Comparison of ENCODE assay signal across 20 cellular contexts in genomic region chr11:10607462-10607861, GRCh38. TPM values are rescaled to one million over a fixed set of nuclear protein-coding genes. Genes with fewer than 3 reads are reported as not detected.
DNase-seq lines count a peak whose midpoint lies in the region; ATAC-seq, FAIRE-seq and TF ChIP-seq lines count a peak whose summit lies in the region.
"Had no signal": no experiment of that assay in that cellular context is flagged by ENCODE, and none has a peak within 500 bp of the region (broad histone marks: within the 10 kb centered on the region; RNA-seq: fewer than 3 reads in every experiment).

No MANE protein-coding gene starts in this region.

- H3K4me3 Mint-ChIP-seq in type B pancreatic cell = peak overlapping the region; percentile 44
- H3K4me3 Mint-ChIP-seq: activated naive CD4-positive, alpha-beta T cell treated with anti-CD3 and anti-CD28 coated beads, Interleukin-2, amount 10 ng/mL, durations not matched to agents 7 days and 5 days; stimulated activated naive CD8-positive, alpha-beta T cell treated with anti-CD3 and anti-CD28 coated beads, Interleukin-15, amount 100 ng/mL, for 72 hours had no signal

- 45% methylated on average over 2 of the region's 6 CpGs for WGBS in esophagus muscularis mucosa
- WGBS in small intestine, 3 donors = 43 to 54% (median 52%) methylated on average over 6 of the region's 6 CpGs

- no TSS peak for BruUV-seq in Panc1 (replicated peaks; lab: Mats Ljungman, UMichigan)

- ATAC-seq in Panc1 (0 out of 2 replicates have a peak, but pooled peaks have one; percentile 24), GM19023 (IDR thresholded peaks at IDR 0.05; ENCODE audit: unreplicated experiment) (no peak)

- no peaks in the 10 kb centered on the region; the same call in 1 of the 2 replicates for H3K36me3 ChIP-seq in Panc1 (ENCODE audit: control insufficient read depth, insufficient read depth, low read length)
- peaks cover 0 to 75% (median 38%) of the 10 kb centered on the region in 4 donors for H3K36me3 ChIP-seq in esophagus muscularis mucosa
- peaks cover 62% of the 10 kb centered on the region for H3K36me3 ChIP-seq in muscle layer of colon (ENCODE audit: insufficient read depth, low read length)
- H3K36me3 ChIP-seq in small intestine (ENCODE audit: control insufficient read depth in 2 of 2, insufficient read depth in 2 of 2, low read length in 2 of 2) = no peaks in the 10 kb centered on the region
- no peaks in the 10 kb centered on the region for H3K36me3 ChIP-seq in osteoblast (ENCODE audit: insufficient read depth, low read length)
- H3K36me3 ChIP-seq: brain microvascular endothelial cell, prostate gland had no signal

- POLR2A ChIA-PET in Panc1 (lab: Charles Lee) = no interaction called here

- CTCF ChIA-PET in Panc1 (lab: Charles Lee) = no interaction called here

- H3K4me1 Mint-ChIP-seq in type B pancreatic cell (ENCODE audit: unreplicated experiment) = peaks cover 23% of the 10 kb centered on the region
- H3K4me1 Mint-ChIP-seq: stimulated activated naive CD8-positive, alpha-beta T cell treated with anti-CD3 and anti-CD28 coated beads, Interleukin-15, amount 100 ng/mL, for 72 hours had no signal

- H3K4me3 ChIP-seq in Panc1 (ENCODE audit: low read depth in 2 of 2, low read length in 2 of 2) = no peak overlapping the region
- H3K4me3 ChIP-seq in esophagus muscularis mucosa = no peak overlapping the region
- no peak overlapping the region for H3K4me3 ChIP-seq in muscle layer of colon (ENCODE audit: low read depth in 1 of 2, low read length in 2 of 2)
- no peak overlapping the region for H3K4me3 ChIP-seq in small intestine (ENCODE audit: low read depth in 1 of 2, low read length in 2 of 2)
- no peak overlapping the region for H3K4me3 ChIP-seq in osteoblast (ENCODE audit: insufficient read depth, low read length)
- H3K4me3 ChIP-seq: prostate gland had no signal

- H3K27me3 Mint-ChIP-seq in type B pancreatic cell = no peaks in the 10 kb centered on the region

- no peaks in the 10 kb centered on the region for H3K9me3 Mint-ChIP-seq in type B pancreatic cell
- H3K9me3 Mint-ChIP-seq: activated naive CD4-positive, alpha-beta T cell treated with anti-CD3 and anti-CD28 coated beads, Interleukin-2, amount 10 ng/mL, durations not matched to agents 7 days and 5 days; stimulated activated naive CD8-positive, alpha-beta T cell treated with anti-CD3 and anti-CD28 coated beads, Interleukin-15, amount 100 ng/mL, for 72 hours had no signal

- H3K4me1 ChIP-seq in Panc1 (ENCODE audit: control insufficient read depth, insufficient read depth, low read length) (no peaks in the 10 kb centered on the region), esophagus muscularis mucosa (peaks cover 27 to 82% (median 63%) of the 10 kb centered on the region in 4 donors), muscle layer of colon (ENCODE audit: insufficient read depth, low read length) (peaks cover 21% of the 10 kb centered on the region), small intestine (ENCODE audit: control insufficient read depth in 2 of 2, insufficient read depth in 1 of 2, low read depth in 1 of 2, low read length in 1 of 2) (no peaks in the 10 kb centered on the region), osteoblast (ENCODE audit: insufficient read depth, low read length) (peaks cover 38% of the 10 kb centered on the region)
- H3K4me1 ChIP-seq: prostate gland had no signal

- FAIRE-seq in small intestine (lab: Jason Lieb, UNC) = no peak

- no peak for TF ChIP-seq POLR2A in esophagus muscularis mucosa (IDR thresholded peaks at IDR 0.05; ENCODE audit: low read depth)

- H3K27ac ChIP-seq in Panc1 (ENCODE audit: low read length) (no peak overlapping the region), esophagus muscularis mucosa (replicated peaks in 1 of 4) (peak overlapping the region; percentile 80 to 85 (median 83)), muscle layer of colon (ENCODE audit: low read depth, low read length) (peak overlapping the region; percentile 46), small intestine (ENCODE audit: low read depth in 1 of 2, low read length in 1 of 2) (peak overlapping the region in 1 of 2 donors; percentile 58), osteoblast (ENCODE audit: low read depth, low read length) (no peak overlapping the region)
- H3K27ac ChIP-seq: prostate gland had no signal

- no peaks in the 10 kb centered on the region for H3K79me2 ChIP-seq in osteoblast (ENCODE audit: insufficient read depth, low read length)

- H4K20me1 ChIP-seq in osteoblast (ENCODE audit: insufficient read depth, low read length) = no peaks in the 10 kb centered on the region

- DNase-seq in Panc1 (ENCODE audit: low read depth, low spot score) (no peak), esophagus muscularis mucosa (ENCODE audit: extremely low spot score) (peak; percentile 90), type B pancreatic cell (ENCODE audit: extremely low spot score, unreplicated experiment) (no peak), small intestine (no peak), osteoblast (ENCODE audit: insufficient read length, low spot score, missing footprints) (no peak)
- DNase-seq: activated CD4-positive, alpha-beta T cell treated with anti-CD3 and anti-CD28 coated beads for 4 hours; activated naive CD4-positive, alpha-beta T cell treated with anti-CD3 and anti-CD28 coated beads, Interleukin-2, amount 10 ng/mL, durations not matched to agents 7 days and 5 days; brain microvascular endothelial cell; DMS79; MV-4-11; NCI-H2081 treated with DMSO at 0.1 percent for 48 hours; NCI-H524; stimulated activated CD4-positive, alpha-beta T cell treated with anti-CD3 and anti-CD28 coated beads, Interleukin-15, amount 100 ng/mL, for 24 hours; stimulated activated naive CD8-positive, alpha-beta T cell treated with anti-CD3 and anti-CD28 coated beads, Interleukin-15, amount 100 ng/mL, for 72 hours; T-helper 9 cell had no signal

- no peak for TF ChIP-seq EP300 in esophagus muscularis mucosa (IDR thresholded peaks at IDR 0.05)

- intact Hi-C loops in Panc1 (cut with micrococcal nuclease; ENCODE audit: unreplicated experiment) = no loop called here
- intact Hi-C loops in esophagus muscularis mucosa (cut with DNase I) = no loop called here

- peak overlapping the region; percentile 94 for H3K27ac Mint-ChIP-seq in type B pancreatic cell
- H3K27ac Mint-ChIP-seq: activated naive CD4-positive, alpha-beta T cell treated with anti-CD3 and anti-CD28 coated beads, Interleukin-2, amount 10 ng/mL, durations not matched to agents 7 days and 5 days; stimulated activated naive CD8-positive, alpha-beta T cell treated with anti-CD3 and anti-CD28 coated beads, Interleukin-15, amount 100 ng/mL, for 72 hours had no signal

- no peaks in the 10 kb centered on the region for H3K36me3 Mint-ChIP-seq in type B pancreatic cell
- H3K36me3 Mint-ChIP-seq: activated naive CD4-positive, alpha-beta T cell treated with anti-CD3 and anti-CD28 coated beads, Interleukin-2, amount 10 ng/mL, durations not matched to agents 7 days and 5 days had no signal

- H3K9ac ChIP-seq in muscle layer of colon (ENCODE audit: low read length) = no peak overlapping the region

- no peak overlapping the region for H2AFZ ChIP-seq in osteoblast (ENCODE audit: low read length)

- TF ChIP-seq CTCF in Panc1 (IDR thresholded peaks at IDR 0.05) (no peak), esophagus muscularis mucosa (IDR thresholded peaks at IDR 0.05) (no peak), type B pancreatic cell (conservative IDR thresholded peaks at IDR 0.05) (no peak), osteoblast (IDR thresholded peaks at IDR 0.05; ENCODE audit: extremely low read depth, low read depth, low read length) (no peak)

- H3K9me3 ChIP-seq in Panc1 (ENCODE audit: control insufficient read depth, insufficient read depth, low read depth, low read length) (no peaks in the 10 kb centered on the region), esophagus muscularis mucosa (no peaks in the 10 kb centered on the region), muscle layer of colon (ENCODE audit: low read length) (no peaks in the 10 kb centered on the region), small intestine (ENCODE audit: control insufficient read depth, low read depth) (no peaks in the 10 kb centered on the region), osteoblast (ENCODE audit: low read depth, low read length) (no peaks in the 10 kb centered on the region)
- H3K9me3 ChIP-seq: prostate gland had no signal

- H3K4me2 ChIP-seq in osteoblast (ENCODE audit: insufficient read depth, low read length) = no peak overlapping the region

- in situ Hi-C loops in Panc1 (cut with HindIII; ENCODE audit: low pct_unique_long_range_greater_than_20kb, low sequenced_read_pairs) = no loop called here

- peaks cover 39% of the 10 kb centered on the region for H3K27me3 ChIP-seq in Panc1 (ENCODE audit: control insufficient read depth, insufficient read depth, low read length)
- H3K27me3 ChIP-seq in esophagus muscularis mucosa = no peaks in the 10 kb centered on the region
- no peaks in the 10 kb centered on the region for H3K27me3 ChIP-seq in muscle layer of colon (ENCODE audit: control insufficient read depth in 1 of 2, insufficient read depth in 2 of 2, low read length in 2 of 2)
- no peaks in the 10 kb centered on the region for H3K27me3 ChIP-seq in small intestine (ENCODE audit: control insufficient read depth in 2 of 2, insufficient read depth in 2 of 2, low read length in 2 of 2)
- H3K27me3 ChIP-seq in osteoblast (ENCODE audit: insufficient read depth, low read length) = no peaks in the 10 kb centered on the region
- H3K27me3 ChIP-seq: brain microvascular endothelial cell had no signal

RNA-seq across cellular contexts. Expression of gene LYVE1, which starts 39.0 kb away (rescaled TPM):
- total RNA-seq in Panc1 (2021; ENCODE audit: unreplicated experiment) = 0.31 TPM
- not detected for polyA plus RNA-seq in Panc1 (2012; ENCODE audit: insufficient read length)
- 100 to 1,000 TPM in 1 of 4 donors, 10 to 100 TPM in 3; 59.5 to 150 (median 74.3) TPM for total RNA-seq in esophagus muscularis mucosa
- total RNA-seq in type B pancreatic cell (ENCODE audit: low replicate concordance) = not detected in 2 replicates
- 100 to 1,000 TPM in 1 of 3 donors, 1 to 10 TPM in 2; 1.1 to 119 (median 5.7) TPM for polyA plus RNA-seq in small intestine
- total RNA-seq in osteoblast = not detected in 2 replicates
- total RNA-seq: kidney epithelial cell, SK-MEL-5 had no signal

Comparison
In these comparisons a context has a peak if more than half of its experiments do, and no peak if none do; other contexts are left out.
1. H3K27ac ChIP-seq: peak in esophagus muscularis mucosa (4 of 4) and muscle layer of colon (single experiment); none in Panc1 (single experiment) and osteoblast (single experiment).
2. RNA of gene LYVE1, which starts 39.0 kb away (total RNA-seq): 59.5 to 150 TPM in esophagus muscularis mucosa; 0.31 TPM in Panc1 (single experiment), not detected in type B pancreatic cell and not detected in osteoblast; every median in the first group is over 10 times any median in the second.